Comparison of ENCODE assay signal across 1 cellular context in the genomic region with DNA sequence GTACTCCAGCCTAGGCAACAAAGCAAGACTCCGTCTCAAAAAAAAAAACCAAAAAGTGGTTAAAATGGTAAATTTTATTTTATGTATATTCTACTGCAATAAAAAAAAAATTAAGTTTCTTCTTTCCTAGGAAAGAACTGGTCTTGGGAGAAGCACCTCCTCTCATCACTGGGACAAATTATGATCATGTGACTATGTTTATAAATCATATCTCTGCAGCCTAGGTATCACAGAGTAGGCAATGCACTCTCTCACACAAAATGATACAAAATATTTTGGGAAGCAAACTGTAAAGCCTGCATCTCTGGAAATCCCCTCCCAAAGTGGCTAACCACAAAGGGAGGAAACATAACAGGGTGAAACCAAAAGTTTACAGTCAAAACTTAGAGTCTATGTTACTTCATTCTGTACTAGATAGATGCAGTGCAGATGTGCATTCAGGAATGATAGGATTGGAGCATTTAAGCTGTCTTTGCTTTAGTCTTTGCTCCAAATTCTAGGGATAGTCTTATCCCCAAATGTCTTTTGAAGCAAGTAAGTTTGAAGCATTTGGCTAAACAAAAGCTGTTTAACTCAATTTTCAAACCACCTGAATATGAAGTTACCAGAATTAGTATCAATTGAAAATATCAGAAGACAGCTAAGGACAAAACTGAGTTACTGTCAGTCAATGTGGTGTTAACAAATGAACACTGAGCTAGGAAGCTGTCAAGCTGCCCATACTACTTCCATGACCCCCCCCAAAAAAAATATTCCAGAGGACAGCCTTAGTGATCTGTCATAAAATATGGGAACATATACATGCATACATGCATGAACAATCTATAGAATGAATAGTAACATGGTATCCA.
A peak's percentile ranks its signal among the peaks of the same experiment; 100 is the strongest.
TF ChIP-seq lines count a peak whose summit lies in the region.

No MANE protein-coding gene starts in this region.

TF ChIP-seq in GM12878, 131 proteins besides CTCF, POLR2A, EP300 and RAD21 (continued from another document):
- TF ChIP-seq ATF7 (IDR thresholded peaks at IDR 0.05; ENCODE audit: low read depth) (peak; percentile 38; the same call in 1 of the 2 replicates), CBFB (IDR thresholded peaks at IDR 0.05; ENCODE audit: low read depth) (peak; percentile 94), TCF7 (IDR thresholded peaks at IDR 0.05; ENCODE audit: borderline replicate concordance) (no peak), NFIC (IDR thresholded peaks at IDR 0.05; ENCODE audit: low read depth, low read length) (peak; percentile 91), TARDBP (IDR thresholded peaks at IDR 0.05; ENCODE audit: borderline replicate concordance) (no peak), ETV6 (conservative IDR thresholded peaks at IDR 0.05 in 1 of 2, IDR thresholded peaks at IDR 0.05 in 1 of 2; ENCODE audit: borderline replicate concordance in 1 of 2, low read depth in 1 of 2) (peak in 1 of 2 experiments; percentile 92; a peak in 2 of 4 replicates), HDAC6 (IDR thresholded peaks at IDR 0.05; ENCODE audit: unreplicated experiment) (no peak), STAT3 (IDR thresholded peaks at IDR 0.05; ENCODE audit: low read depth, low read length) (no peak), PML (IDR thresholded peaks at IDR 0.05; ENCODE audit: low read length) (peak; percentile 33; the same call in 1 of the 2 replicates), FOXK2 (IDR thresholded peaks at IDR 0.05) (no peak), JUNB (IDR thresholded peaks at IDR 0.05) (peak; percentile 70), ZNF24 (IDR thresholded peaks at IDR 0.05) (no peak), CBX5 (IDR thresholded peaks at IDR 0.05; ENCODE audit: low read depth) (0 out of 2 replicates have a peak, but pooled peaks have one; percentile 49), ASH2L (IDR thresholded peaks at IDR 0.05; ENCODE audit: borderline replicate concordance, low read depth) (no peak), MEF2B (IDR thresholded peaks at IDR 0.05; ENCODE audit: partially characterized antibody, poor library complexity, severe bottlenecking) (peak; percentile 36), EED (IDR thresholded peaks at IDR 0.05; ENCODE audit: low read depth) (peak; percentile 85), MEF2A (IDR thresholded peaks at IDR 0.05; ENCODE audit: insufficient read depth, low read depth, low read length) (peak; percentile 70), BCL11A (IDR thresholded peaks at IDR 0.05; ENCODE audit: low read depth, low read length) (peak; percentile 65; the same call in 1 of the 2 replicates), MTA2 (IDR thresholded peaks at IDR 0.05; ENCODE audit: low read depth) (peak; percentile 44; the same call in 1 of the 2 replicates), IKZF1 (conservative IDR thresholded peaks at IDR 0.05) (peak; percentile 94), RUNX3 (IDR thresholded peaks at IDR 0.05; ENCODE audit: low read length) (peak; percentile 99)
- TF ChIP-seq, protein P1, sequence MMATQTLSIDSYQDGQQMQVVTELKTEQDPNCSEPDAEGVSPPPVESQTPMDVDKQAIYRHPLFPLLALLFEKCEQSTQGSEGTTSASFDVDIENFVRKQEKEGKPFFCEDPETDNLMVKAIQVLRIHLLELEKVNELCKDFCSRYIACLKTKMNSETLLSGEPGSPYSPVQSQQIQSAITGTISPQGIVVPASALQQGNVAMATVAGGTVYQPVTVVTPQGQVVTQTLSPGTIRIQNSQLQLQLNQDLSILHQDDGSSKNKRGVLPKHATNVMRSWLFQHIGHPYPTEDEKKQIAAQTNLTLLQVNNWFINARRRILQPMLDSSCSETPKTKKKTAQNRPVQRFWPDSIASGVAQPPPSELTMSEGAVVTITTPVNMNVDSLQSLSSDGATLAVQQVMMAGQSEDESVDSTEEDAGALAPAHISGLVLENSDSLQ (IDR thresholded peaks at IDR 0.05) = peak; percentile 76
- TF ChIP-seq, protein P2, sequence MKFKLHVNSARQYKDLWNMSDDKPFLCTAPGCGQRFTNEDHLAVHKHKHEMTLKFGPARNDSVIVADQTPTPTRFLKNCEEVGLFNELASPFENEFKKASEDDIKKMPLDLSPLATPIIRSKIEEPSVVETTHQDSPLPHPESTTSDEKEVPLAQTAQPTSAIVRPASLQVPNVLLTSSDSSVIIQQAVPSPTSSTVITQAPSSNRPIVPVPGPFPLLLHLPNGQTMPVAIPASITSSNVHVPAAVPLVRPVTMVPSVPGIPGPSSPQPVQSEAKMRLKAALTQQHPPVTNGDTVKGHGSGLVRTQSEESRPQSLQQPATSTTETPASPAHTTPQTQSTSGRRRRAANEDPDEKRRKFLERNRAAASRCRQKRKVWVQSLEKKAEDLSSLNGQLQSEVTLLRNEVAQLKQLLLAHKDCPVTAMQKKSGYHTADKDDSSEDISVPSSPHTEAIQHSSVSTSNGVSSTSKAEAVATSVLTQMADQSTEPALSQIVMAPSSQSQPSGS (IDR thresholded peaks at IDR 0.05; ENCODE audit: low read length) = peak; percentile 79
- TF ChIP-seq, protein P3, sequence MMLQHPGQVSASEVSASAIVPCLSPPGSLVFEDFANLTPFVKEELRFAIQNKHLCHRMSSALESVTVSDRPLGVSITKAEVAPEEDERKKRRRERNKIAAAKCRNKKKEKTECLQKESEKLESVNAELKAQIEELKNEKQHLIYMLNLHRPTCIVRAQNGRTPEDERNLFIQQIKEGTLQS (IDR thresholded peaks at IDR 0.05; ENCODE audit: borderline replicate concordance, extremely low read depth, low read depth, low read length) = peak; percentile 5; the same call in 1 of the 2 replicates
- TF ChIP-seq, protein P4, sequence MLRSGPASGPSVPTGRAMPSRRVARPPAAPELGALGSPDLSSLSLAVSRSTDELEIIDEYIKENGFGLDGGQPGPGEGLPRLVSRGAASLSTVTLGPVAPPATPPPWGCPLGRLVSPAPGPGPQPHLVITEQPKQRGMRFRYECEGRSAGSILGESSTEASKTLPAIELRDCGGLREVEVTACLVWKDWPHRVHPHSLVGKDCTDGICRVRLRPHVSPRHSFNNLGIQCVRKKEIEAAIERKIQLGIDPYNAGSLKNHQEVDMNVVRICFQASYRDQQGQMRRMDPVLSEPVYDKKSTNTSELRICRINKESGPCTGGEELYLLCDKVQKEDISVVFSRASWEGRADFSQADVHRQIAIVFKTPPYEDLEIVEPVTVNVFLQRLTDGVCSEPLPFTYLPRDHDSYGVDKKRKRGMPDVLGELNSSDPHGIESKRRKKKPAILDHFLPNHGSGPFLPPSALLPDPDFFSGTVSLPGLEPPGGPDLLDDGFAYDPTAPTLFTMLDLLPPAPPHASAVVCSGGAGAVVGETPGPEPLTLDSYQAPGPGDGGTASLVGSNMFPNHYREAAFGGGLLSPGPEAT (IDR thresholded peaks at IDR 0.05; ENCODE audit: low read depth) = peak; percentile 97
- TF ChIP-seq, protein P5, sequence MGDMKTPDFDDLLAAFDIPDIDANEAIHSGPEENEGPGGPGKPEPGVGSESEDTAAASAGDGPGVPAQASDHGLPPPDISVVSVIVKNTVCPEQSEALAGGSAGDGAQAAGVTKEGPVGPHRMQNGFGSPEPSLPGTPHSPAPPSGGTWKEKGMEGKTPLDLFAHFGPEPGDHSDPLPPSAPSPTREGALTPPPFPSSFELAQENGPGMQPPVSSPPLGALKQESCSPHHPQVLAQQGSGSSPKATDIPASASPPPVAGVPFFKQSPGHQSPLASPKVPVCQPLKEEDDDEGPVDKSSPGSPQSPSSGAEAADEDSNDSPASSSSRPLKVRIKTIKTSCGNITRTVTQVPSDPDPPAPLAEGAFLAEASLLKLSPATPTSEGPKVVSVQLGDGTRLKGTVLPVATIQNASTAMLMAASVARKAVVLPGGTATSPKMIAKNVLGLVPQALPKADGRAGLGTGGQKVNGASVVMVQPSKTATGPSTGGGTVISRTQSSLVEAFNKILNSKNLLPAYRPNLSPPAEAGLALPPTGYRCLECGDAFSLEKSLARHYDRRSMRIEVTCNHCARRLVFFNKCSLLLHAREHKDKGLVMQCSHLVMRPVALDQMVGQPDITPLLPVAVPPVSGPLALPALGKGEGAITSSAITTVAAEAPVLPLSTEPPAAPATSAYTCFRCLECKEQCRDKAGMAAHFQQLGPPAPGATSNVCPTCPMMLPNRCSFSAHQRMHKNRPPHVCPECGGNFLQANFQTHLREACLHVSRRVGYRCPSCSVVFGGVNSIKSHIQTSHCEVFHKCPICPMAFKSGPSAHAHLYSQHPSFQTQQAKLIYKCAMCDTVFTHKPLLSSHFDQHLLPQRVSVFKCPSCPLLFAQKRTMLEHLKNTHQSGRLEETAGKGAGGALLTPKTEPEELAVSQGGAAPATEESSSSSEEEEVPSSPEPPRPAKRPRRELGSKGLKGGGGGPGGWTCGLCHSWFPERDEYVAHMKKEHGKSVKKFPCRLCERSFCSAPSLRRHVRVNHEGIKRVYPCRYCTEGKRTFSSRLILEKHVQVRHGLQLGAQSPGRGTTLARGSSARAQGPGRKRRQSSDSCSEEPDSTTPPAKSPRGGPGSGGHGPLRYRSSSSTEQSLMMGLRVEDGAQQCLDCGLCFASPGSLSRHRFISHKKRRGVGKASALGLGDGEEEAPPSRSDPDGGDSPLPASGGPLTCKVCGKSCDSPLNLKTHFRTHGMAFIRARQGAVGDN (IDR thresholded peaks at IDR 0.05) = no peak
- TF ChIP-seq, protein P6, sequence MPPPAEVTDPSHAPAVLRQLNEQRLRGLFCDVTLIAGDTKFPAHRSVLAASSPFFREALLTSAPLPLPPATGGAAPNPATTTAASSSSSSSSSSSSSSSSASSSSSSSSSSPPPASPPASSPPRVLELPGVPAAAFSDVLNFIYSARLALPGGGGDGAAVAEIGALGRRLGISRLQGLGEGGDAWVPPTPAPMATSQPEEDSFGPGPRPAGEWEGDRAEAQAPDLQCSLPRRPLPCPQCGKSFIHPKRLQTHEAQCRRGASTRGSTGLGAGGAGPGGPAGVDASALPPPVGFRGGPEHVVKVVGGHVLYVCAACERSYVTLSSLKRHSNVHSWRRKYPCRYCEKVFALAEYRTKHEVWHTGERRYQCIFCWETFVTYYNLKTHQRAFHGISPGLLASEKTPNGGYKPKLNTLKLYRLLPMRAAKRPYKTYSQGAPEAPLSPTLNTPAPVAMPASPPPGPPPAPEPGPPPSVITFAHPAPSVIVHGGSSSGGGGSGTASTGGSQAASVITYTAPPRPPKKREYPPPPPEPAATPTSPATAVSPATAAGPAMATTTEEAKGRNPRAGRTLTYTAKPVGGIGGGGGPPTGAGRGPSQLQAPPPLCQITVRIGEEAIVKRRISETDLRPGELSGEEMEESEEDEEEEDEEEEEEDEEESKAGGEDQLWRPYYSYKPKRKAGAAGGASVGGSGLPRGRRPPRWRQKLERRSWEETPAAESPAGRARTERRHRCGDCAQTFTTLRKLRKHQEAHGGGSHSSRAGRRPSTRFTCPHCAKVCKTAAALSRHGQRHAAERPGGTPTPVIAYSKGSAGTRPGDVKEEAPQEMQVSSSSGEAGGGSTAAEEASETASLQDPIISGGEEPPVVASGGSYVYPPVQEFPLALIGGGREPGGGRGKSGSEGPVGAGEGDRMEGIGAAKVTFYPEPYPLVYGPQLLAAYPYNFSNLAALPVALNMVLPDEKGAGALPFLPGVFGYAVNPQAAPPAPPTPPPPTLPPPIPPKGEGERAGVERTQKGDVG (CRISPR knock-in tag; IDR thresholded peaks at IDR 0.05) = no peak
